8 cellular contexts compared by ENCODE assay signal in the genomic region with DNA sequence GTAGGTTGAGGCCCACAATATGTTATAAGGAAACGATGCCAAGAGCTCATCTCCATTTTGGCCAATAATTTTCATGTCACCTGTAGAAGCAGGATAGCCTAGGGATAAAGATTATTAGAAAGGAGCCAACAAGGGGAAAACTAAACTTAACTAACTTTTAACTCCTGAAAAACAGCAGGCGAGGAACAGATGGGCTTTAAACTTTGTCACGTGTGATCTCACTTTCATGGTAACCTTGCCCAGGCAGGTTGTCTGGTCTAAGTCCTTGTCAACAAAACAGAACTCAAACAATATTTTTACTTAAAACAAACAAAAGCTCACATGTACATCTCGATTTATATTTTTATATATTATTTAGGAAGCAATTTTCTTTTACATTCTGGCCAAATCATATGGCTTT.
"Had no signal": no experiment of that assay in that cellular context is flagged by ENCODE, and none has a peak within 500 bp of the region (broad histone marks: within the 10 kb centered on the region; RNA-seq: fewer than 3 reads in every experiment).

No MANE protein-coding gene starts in this region.

- H3K9me3 Mint-ChIP-seq: HFFc6 had no signal

- H3K9ac ChIP-seq: GM23248 had no signal

- H3K27ac ChIP-seq: GM23248 had no signal

- H3K36me3 Mint-ChIP-seq: IgD-negative memory B cell had no signal

- H3K4me1 ChIP-seq: HAP-1 had no signal

- H2AFZ ChIP-seq: GM23248 had no signal

- H3K36me3 ChIP-seq: HAP-1 had no signal

- H3K27me3 Mint-ChIP-seq: IgD-negative memory B cell had no signal

- H3K9me3 ChIP-seq: HAP-1 had no signal

- DNase-seq: GM23248, GOT3, H7, HFFc6, KBM-7 had no signal

- H3K4me3 Mint-ChIP-seq: HFFc6, IgD-negative memory B cell had no signal

- H3K4me3 ChIP-seq: GM23248, HAP-1 had no signal

- ATAC-seq: HCT116 had no signal

- H3K27ac Mint-ChIP-seq: HFFc6, IgD-negative memory B cell had no signal
